ENCODE assay signal across 21 cellular contexts in the genomic region with DNA sequence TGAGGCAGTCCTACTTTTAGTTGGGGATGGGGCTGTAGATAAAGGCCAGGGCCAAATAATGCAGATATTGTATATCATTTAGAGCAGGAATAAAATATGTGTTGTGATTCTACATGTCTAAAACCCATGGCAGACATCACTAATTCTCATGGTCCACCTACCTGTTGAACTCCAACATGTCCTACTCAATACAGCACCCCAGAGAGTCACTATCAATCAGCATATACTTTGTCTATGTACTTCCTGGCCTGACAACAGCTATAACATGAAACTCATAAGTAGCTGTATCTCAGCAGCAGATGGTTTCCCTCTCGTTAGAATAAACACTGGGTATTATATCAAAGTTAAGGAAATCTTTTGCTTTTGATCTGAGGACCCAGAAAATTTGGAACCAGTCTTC. TPM values are rescaled to one million over a fixed set of nuclear protein-coding genes. Genes with fewer than 3 reads are reported as not detected.
A peak's percentile ranks its signal among the peaks of the same experiment; 100 is the strongest.
DNase-seq lines count a peak whose midpoint lies in the region; ATAC-seq and TF ChIP-seq lines count a peak whose summit lies in the region.
"Had no signal": no experiment of that assay in that cellular context is flagged by ENCODE, and none has a peak within 500 bp of the region (broad histone marks: within the 10 kb centered on the region; RNA-seq: fewer than 3 reads in every experiment).

No MANE protein-coding gene starts in this region.

- H3K4me1 ChIP-seq in HEK293 (ENCODE audit: control insufficient read depth, insufficient read depth, low read length): no peaks in the 10 kb centered on the region
- H3K4me1 ChIP-seq in left lung: peaks cover 0 to 23% of the 10 kb centered on the region in 2 donors
- H3K4me1 ChIP-seq: BE2C had no signal

- peaks cover 0 to 3% of the 10 kb centered on the region in 2 experiments; a peak in 1 of 3 replicates for H3K36me3 ChIP-seq in HEK293 (ENCODE audit: control insufficient read depth in 2 of 2, insufficient read depth in 1 of 2, low read length in 2 of 2)
- peaks cover 0 to 15% of the 10 kb centered on the region in 2 donors for H3K36me3 ChIP-seq in left lung
- H3K36me3 ChIP-seq: BE2C had no signal

- H3K27me3 Mint-ChIP-seq in central memory CD8-positive, alpha-beta T cell: no peaks in the 10 kb centered on the region
- H3K27me3 Mint-ChIP-seq in naive thymus-derived CD8-positive, alpha-beta T cell: no peaks in the 10 kb centered on the region

- H3K4me3 Mint-ChIP-seq in central memory CD8-positive, alpha-beta T cell: no peak overlapping the region
- peak overlapping the region in 1 of 10 donors; percentile 16 for H3K4me3 Mint-ChIP-seq in naive thymus-derived CD8-positive, alpha-beta T cell
- H3K4me3 Mint-ChIP-seq: CD4-positive, alpha-beta memory T cell; H9 had no signal

- peaks cover 15% of the 10 kb centered on the region for H3K36me3 Mint-ChIP-seq in central memory CD8-positive, alpha-beta T cell (ENCODE audit: insufficient read depth)
- H3K36me3 Mint-ChIP-seq in naive thymus-derived CD8-positive, alpha-beta T cell: peaks cover 0 to 16% (median 3%) of the 10 kb centered on the region in 3 donors

- H3K27ac ChIP-seq in HEK293 (ENCODE audit: extremely low read depth, low read depth, low read length) (no peak overlapping the region), left lung (no peak overlapping the region)
- H3K27ac ChIP-seq: HL-60 had no signal

- no peaks in the 10 kb centered on the region for H3K27me3 ChIP-seq in left lung
- H3K27me3 ChIP-seq: BE2C had no signal

- TF ChIP-seq CTCF in HEK293 (tag by site-specific recombination; IDR thresholded peaks at IDR 0.05) (no peak), left lung (IDR thresholded peaks at IDR 0.05) (no peak)

- H3K4me3 ChIP-seq in HEK293 (ENCODE audit: low read depth, low read length): no peak overlapping the region
- no peak overlapping the region for H3K4me3 ChIP-seq in left lung
- H3K4me3 ChIP-seq: K562 had no signal

- no peak for ATAC-seq in central memory CD8-positive, alpha-beta T cell (replicated peaks; ENCODE audit: extremely low read depth, poor library complexity, severe bottlenecking)
- peak in 1 of 2 donors; percentile 56 for ATAC-seq in naive thymus-derived CD8-positive, alpha-beta T cell
- ATAC-seq in left lung (no peak), GM21526 (IDR thresholded peaks at IDR 0.05; ENCODE audit: low FRiP score, unreplicated experiment) (no peak)
- ATAC-seq: K562 had no signal

- intact Hi-C loops in left lung (cut with DNase I): no loop called here

- POLR2A ChIA-PET in HEK293 (lab: Yijun Ruan, JAX): no interaction called here
- POLR2A ChIA-PET in naive thymus-derived CD8-positive, alpha-beta T cell (lab: Charles Lee): no interaction called here

- H3K9me3 ChIP-seq in HEK293 (ENCODE audit: control insufficient read depth, insufficient read depth, low read depth, low read length) (no peaks in the 10 kb centered on the region), left lung (no peaks in the 10 kb centered on the region)
- H3K9me3 ChIP-seq: BE2C had no signal

- H3K9me3 Mint-ChIP-seq in central memory CD8-positive, alpha-beta T cell: no peaks in the 10 kb centered on the region
- H3K9me3 Mint-ChIP-seq in naive thymus-derived CD8-positive, alpha-beta T cell: no peaks in the 10 kb centered on the region
- H3K9me3 Mint-ChIP-seq: CD4-positive, alpha-beta memory T cell had no signal

- DNase-seq in NCI-H2171 treated with DMSO at 0.1 percent for 48 hours (lab: John Stamatoyannopoulos, UW) (peak; percentile 29), NCI-H2171 (lab: John Stamatoyannopoulos, UW) (no peak), left lung (no peak), HuH-7 (ENCODE audit: low spot score) (no peak)
- DNase-seq in central memory CD8-positive, alpha-beta T cell (ENCODE audit: low spot score in 2 of 2): no peak
- no peak for DNase-seq in naive thymus-derived CD8-positive, alpha-beta T cell
- DNase-seq: 8988T; BE2C; CD4-positive, alpha-beta memory T cell; DND-41; H9; NCI-H1436; NCI-H2029; NCI-H510A; NCI-H774; SW 1271 had no signal

- peak overlapping the region; percentile 7 for H3K27ac Mint-ChIP-seq in central memory CD8-positive, alpha-beta T cell (ENCODE audit: low read depth)
- H3K27ac Mint-ChIP-seq in naive thymus-derived CD8-positive, alpha-beta T cell: peak overlapping the region in 9 of 10 donors; percentile 22 to 87 (median 52)

- CTCF ChIA-PET in HEK293 (lab: Yijun Ruan, JAX): no interaction called here

- peaks cover 11% of the 10 kb centered on the region for H3K4me1 Mint-ChIP-seq in central memory CD8-positive, alpha-beta T cell
- peaks cover 2 to 14% (median 13%) of the 10 kb centered on the region in 4 donors for H3K4me1 Mint-ChIP-seq in naive thymus-derived CD8-positive, alpha-beta T cell

TF ChIP-seq in HEK293, 187 proteins besides CTCF, POLR2A, EP300 and RAD21:
- TF ChIP-seq SCRT2 (tag by site-specific recombination; IDR thresholded peaks at IDR 0.05) (peak; percentile 79), ZFP69B (tag by site-specific recombination; IDR thresholded peaks at IDR 0.05) (no peak), OVOL3 (tag by site-specific recombination; IDR thresholded peaks at IDR 0.05) (no peak), ZFP41 (tag by site-specific recombination; IDR thresholded peaks at IDR 0.05; ENCODE audit: borderline replicate concordance) (no peak), ZNF423 (tag by site-specific recombination; IDR thresholded peaks at IDR 0.05) (no peak), RBAK (tag by site-specific recombination; IDR thresholded peaks at IDR 0.05) (no peak), SCRT1 (tag by site-specific recombination; IDR thresholded peaks at IDR 0.05; ENCODE audit: borderline replicate concordance) (0 out of 2 replicates have a peak, but pooled peaks have one; percentile 49), ZNF132 (tag by site-specific recombination; IDR thresholded peaks at IDR 0.05; ENCODE audit: borderline replicate concordance) (no peak)
- TF ChIP-seq, protein P1, sequence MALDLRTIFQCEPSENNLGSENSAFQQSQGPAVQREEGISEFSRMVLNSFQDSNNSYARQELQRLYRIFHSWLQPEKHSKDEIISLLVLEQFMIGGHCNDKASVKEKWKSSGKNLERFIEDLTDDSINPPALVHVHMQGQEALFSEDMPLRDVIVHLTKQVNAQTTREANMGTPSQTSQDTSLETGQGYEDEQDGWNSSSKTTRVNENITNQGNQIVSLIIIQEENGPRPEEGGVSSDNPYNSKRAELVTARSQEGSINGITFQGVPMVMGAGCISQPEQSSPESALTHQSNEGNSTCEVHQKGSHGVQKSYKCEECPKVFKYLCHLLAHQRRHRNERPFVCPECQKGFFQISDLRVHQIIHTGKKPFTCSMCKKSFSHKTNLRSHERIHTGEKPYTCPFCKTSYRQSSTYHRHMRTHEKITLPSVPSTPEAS (tag by site-specific recombination; IDR thresholded peaks at IDR 0.05): no peak
TF ChIP-seq in HEK293: peak in this region for 2.

RNA-seq across cellular contexts. Expression of a gene that starts 15.9 kb away (rescaled TPM):
- 100 to 1,000 TPM in 1 of 2 experiments, 10 to 100 TPM in 1; 99.6 to 102 TPM for total RNA-seq in naive thymus-derived CD8-positive, alpha-beta T cell
- polyA plus RNA-seq in naive thymus-derived CD8-positive, alpha-beta T cell: 100 to 1,000 TPM; 400 to 556 (median 509) TPM
- 100 to 1,000 TPM; 171 to 208 TPM for total RNA-seq in left lung

RNA-seq across cellular contexts. Expression of a gene that starts 29.5 kb away (rescaled TPM):
- under 1 TPM; 0.91 to 0.99 TPM for total RNA-seq in naive thymus-derived CD8-positive, alpha-beta T cell
- polyA plus RNA-seq in naive thymus-derived CD8-positive, alpha-beta T cell: 1 to 10 TPM in 2 of 3 donors, not detected in 1; 1.2 to 3.4 TPM
- 100 to 1,000 TPM in 1 of 2 donors, 10 to 100 TPM in 1; 70.9 to 139 TPM for total RNA-seq in left lung
- total RNA-seq: H9 had no signal

RNA-seq across cellular contexts. Expression of a gene that starts 33.4 kb away (rescaled TPM):
- total RNA-seq in naive thymus-derived CD8-positive, alpha-beta T cell: not detected
- not detected for polyA plus RNA-seq in naive thymus-derived CD8-positive, alpha-beta T cell
- total RNA-seq in left lung: under 1 TPM; 0.26 to 0.89 TPM
- total RNA-seq: CD4-positive, alpha-beta memory T cell; H9; K562; SK-MEL-5 had no signal
- polyA plus RNA-seq: CD4-positive, alpha-beta memory T cell; K562 had no signal

Comparison
In these comparisons a context has a peak if more than half of its experiments do, and no peak if none do; other contexts are left out.
1. RNA of a gene that starts 29.5 kb away (total RNA-seq): 70.9 to 139 TPM in left lung; 0.91 to 0.99 TPM in naive thymus-derived CD8-positive, alpha-beta T cell; every median in the first group is over 10 times any median in the second.